In genomic region chr12:130875193-130875592, GRCh38 we compare ENCODE assay signal across 19 cellular contexts. TPM values are rescaled to one million over a fixed set of nuclear protein-coding genes. Genes with fewer than 3 reads are reported as not detected.
DNase-seq lines count a peak whose midpoint lies in the region; ATAC-seq, FAIRE-seq and TF ChIP-seq lines count a peak whose summit lies in the region.
"Had no signal": no experiment of that assay in that cellular context is flagged by ENCODE, and none has a peak within 500 bp of the region (broad histone marks: within the 10 kb centered on the region; RNA-seq: fewer than 3 reads in every experiment).

No MANE protein-coding gene starts in this region.

- peaks cover 82% of the 10 kb centered on the region for H3F3A ChIP-seq in SU-DHL-6 (ENCODE audit: insufficient read depth)

- H3K36me3 ChIP-seq in SU-DHL-6 (ENCODE audit: low read length) (peaks cover 44% of the 10 kb centered on the region), H1 (ENCODE audit: control insufficient read depth in 2 of 4, insufficient read depth in 4 of 4, low read length in 3 of 4) (peaks cover 27 to 53% (median 42%) of the 10 kb centered on the region in 4 experiments)

- H3K79me1 ChIP-seq in H1 (ENCODE audit: low read depth, low read length) = no peaks in the 10 kb centered on the region

- no peaks in the 10 kb centered on the region for H3K27me3 Mint-ChIP-seq in stimulated activated naive CD8-positive, alpha-beta T cell treated with anti-CD3 and anti-CD28 coated beads, Interleukin-15, Interleukin-2, amounts not matched to agents 100 ng/mL and 50 ng/mL, for 24 hours
- peaks cover 3 to 11% (median 8%) of the 10 kb centered on the region in 3 donors for H3K27me3 Mint-ChIP-seq in immature natural killer cell (ENCODE audit: low read depth in 3 of 3)
- H3K27me3 Mint-ChIP-seq: B cell had no signal

- H3K4me1 Mint-ChIP-seq in stimulated activated naive CD8-positive, alpha-beta T cell treated with anti-CD3 and anti-CD28 coated beads, Interleukin-15, Interleukin-2, amounts not matched to agents 100 ng/mL and 50 ng/mL, for 24 hours (ENCODE audit: low read depth) = peaks cover 74% of the 10 kb centered on the region
- H3K4me1 Mint-ChIP-seq in immature natural killer cell = peaks cover 37 to 60% of the 10 kb centered on the region in 2 donors

- no peaks in the 10 kb centered on the region for H3K9me3 Mint-ChIP-seq in stimulated activated naive CD8-positive, alpha-beta T cell treated with anti-CD3 and anti-CD28 coated beads, Interleukin-15, Interleukin-2, amounts not matched to agents 100 ng/mL and 50 ng/mL, for 24 hours
- no peaks in the 10 kb centered on the region for H3K9me3 Mint-ChIP-seq in immature natural killer cell
- H3K9me3 Mint-ChIP-seq: HFFc6 had no signal

- no peak for TF ChIP-seq CTCF in SU-DHL-6 (IDR thresholded peaks at IDR 0.05; ENCODE audit: insufficient read depth, low read length, poor library complexity, severe bottlenecking)
- TF ChIP-seq CTCF in H1 (IDR thresholded peaks at IDR 0.05; ENCODE audit: control extremely low read depth in 1 of 3, insufficient read depth in 1 of 3, low read depth in 1 of 3, low read length in 3 of 3) = no peak

- H3K27ac Mint-ChIP-seq in stimulated activated naive CD8-positive, alpha-beta T cell treated with anti-CD3 and anti-CD28 coated beads, Interleukin-15, Interleukin-2, amounts not matched to agents 100 ng/mL and 50 ng/mL, for 24 hours = no peak overlapping the region
- H3K27ac Mint-ChIP-seq in immature natural killer cell = no peak overlapping the region

- no peak for DNase-seq in stimulated activated naive CD8-positive, alpha-beta T cell treated with anti-CD3 and anti-CD28 coated beads, Interleukin-15, Interleukin-2, amounts not matched to agents 100 U/mL and 50 U/mL, for 24 hours
- DNase-seq in H1 (ENCODE audit: low read depth in 1 of 2, low spot score in 2 of 2) (no peak), DMS79 treated with DMSO at 0.1 percent for 48 hours (lab: John Stamatoyannopoulos, UW) (no peak), hippocampal formation (lab: John Stamatoyannopoulos, UW) (no peak), immature natural killer cell (no peak)
- DNase-seq: activated CD8-positive, alpha-beta memory T cell treated with anti-CD3 and anti-CD28 coated beads for 24 hours; HFFc6; hypothalamus; MG63; NCI-H187; NCI-H446 treated with DMSO at 0.1 percent for 48 hours; stimulated activated CD4-positive, alpha-beta T cell treated with anti-CD3 and anti-CD28 coated beads, Interleukin-4, amount 100 ng/mL, for 24 hours; stimulated activated CD8-positive, alpha-beta memory T cell treated with anti-CD3 and anti-CD28 coated beads, Interleukin-4, amount 100 ng/mL, for 48 hours; thyroid gland had no signal

- no peak overlapping the region for H2BK120ac ChIP-seq in H1 (replicated peaks; ENCODE audit: low read depth, low read length)

- no peaks in the 10 kb centered on the region for H3K9me2 ChIP-seq in SU-DHL-6 (replicated peaks; ENCODE audit: insufficient read depth, low read length)

- H3K56ac ChIP-seq in H1 (replicated peaks; ENCODE audit: insufficient read length, low read depth, low read length) = no peak overlapping the region

- H4K20me1 ChIP-seq in SU-DHL-6 (ENCODE audit: low read depth, low read length) (peaks cover 37% of the 10 kb centered on the region), H1 (replicated peaks in 1 of 2; ENCODE audit: control insufficient read depth in 1 of 2, insufficient read depth in 2 of 2, low read length in 2 of 2) (peaks cover 7 to 9% of the 10 kb centered on the region in 2 experiments)

- H3K9me3 ChIP-seq in SU-DHL-6 (ENCODE audit: insufficient read depth, low read length) = no peaks in the 10 kb centered on the region
- no peaks in the 10 kb centered on the region for H3K9me3 ChIP-seq in H1 (ENCODE audit: insufficient read depth in 2 of 2, low read depth in 1 of 2, low read length in 1 of 2)
- H3K9me3 ChIP-seq: MG63, thyroid gland had no signal

- no peak for FAIRE-seq in H1 (lab: Jason Lieb, UNC)

- no peak overlapping the region for H4K91ac ChIP-seq in H1 (replicated peaks; ENCODE audit: insufficient read length, low read length)

- H2BK5ac ChIP-seq in H1 (ENCODE audit: low read depth, low read length) = no peak overlapping the region

- peaks cover 4% of the 10 kb centered on the region for H3K23me2 ChIP-seq in H1 (ENCODE audit: low read depth, low read length)

- no peak for ATAC-seq in stimulated activated naive CD8-positive, alpha-beta T cell treated with anti-CD3 and anti-CD28 coated beads, Interleukin-15, Interleukin-2, amounts not matched to agents 100 U/mL and 50 U/mL, for 24 hours

- no peak for TF ChIP-seq POLR2A in H1 (IDR thresholded peaks at IDR 0.05; ENCODE audit: control extremely low read depth in 1 of 2, low read depth in 2 of 2, low read length in 2 of 2)

- no peak for TF ChIP-seq EP300 in H1 (IDR thresholded peaks at IDR 0.05; ENCODE audit: borderline replicate concordance in 1 of 2, low read depth in 2 of 2, low read length in 2 of 2)

- no peak overlapping the region for H3K23ac ChIP-seq in H1 (ENCODE audit: insufficient read length)

- H4K5ac ChIP-seq in H1 (ENCODE audit: insufficient read length, low read depth, low read length) = no peak overlapping the region

- H3K9ac ChIP-seq in SU-DHL-6 (ENCODE audit: low read length) (no peak overlapping the region), H1 (replicated peaks in 1 of 4; ENCODE audit: extremely low read depth in 1 of 4, low read depth in 3 of 4, low read length in 3 of 4) (no peak overlapping the region)
- H3K9ac ChIP-seq: parathyroid adenoma had no signal

- no peak overlapping the region for H3K27ac ChIP-seq in SU-DHL-6 (ENCODE audit: low read depth, low read length)
- H3K27ac ChIP-seq in H1 (ENCODE audit: low read depth, low read length) = no peak overlapping the region
- H3K27ac ChIP-seq: parathyroid adenoma, SJSA1, thyroid gland had no signal

- H2BK12ac ChIP-seq in H1 (ENCODE audit: low read depth, low read length) = no peak overlapping the region

- no peak overlapping the region for H3K14ac ChIP-seq in H1 (ENCODE audit: insufficient read length)

- H3K36me3 Mint-ChIP-seq in stimulated activated naive CD8-positive, alpha-beta T cell treated with anti-CD3 and anti-CD28 coated beads, Interleukin-15, Interleukin-2, amounts not matched to agents 100 ng/mL and 50 ng/mL, for 24 hours (ENCODE audit: low read depth) = peaks cover 55% of the 10 kb centered on the region
- H3K36me3 Mint-ChIP-seq in immature natural killer cell = peaks cover 15 to 41% (median 30%) of the 10 kb centered on the region in 3 donors

- POLR2A ChIA-PET in H1 (lab: Charles Lee; ENCODE audit: partially characterized antibody) = interaction anchor here (0.6 to 8.9 kb wide), 19 partner anchors 9 to 418 kb away, joined by 3 to 86 read pairs (median 6); partner anchors contain the start of genes ADGRD1 and STX2

- CTCF ChIA-PET in H1 (lab: Charles Lee; ENCODE audit: partially characterized antibody) = no interaction called here

- TF ChIP-seq RAD21 in H1 (IDR thresholded peaks at IDR 0.05 in 1 of 2, conservative IDR thresholded peaks at IDR 0.05 in 1 of 2; ENCODE audit: low read depth in 2 of 2, low read length in 2 of 2) = no peak

- no peak overlapping the region for H3K18ac ChIP-seq in H1 (ENCODE audit: extremely low read depth, low read length)

- peak overlapping the region; percentile 100 for H3K4me3 Mint-ChIP-seq in stimulated activated naive CD8-positive, alpha-beta T cell treated with anti-CD3 and anti-CD28 coated beads, Interleukin-15, Interleukin-2, amounts not matched to agents 100 ng/mL and 50 ng/mL, for 24 hours
- H3K4me3 Mint-ChIP-seq in immature natural killer cell = no peak overlapping the region

- peak overlapping the region; percentile 78 for H3K4me2 ChIP-seq in SU-DHL-6 (ENCODE audit: low read depth, low read length, poor library complexity, severe bottlenecking)
- no peak overlapping the region; a peak in 1 of 4 replicates for H3K4me2 ChIP-seq in H1 (ENCODE audit: insufficient read depth in 1 of 2, low read depth in 2 of 2, low read length in 2 of 2)

- peaks cover 0 to 5% (median 3%) of the 10 kb centered on the region in 4 experiments; a peak in 4 of 7 replicates for H3K4me1 ChIP-seq in H1 (replicated peaks in 1 of 4; ENCODE audit: control insufficient read depth in 3 of 4, insufficient read depth in 4 of 4, low read length in 3 of 4)

- H3K4me3 ChIP-seq in SU-DHL-6 (ENCODE audit: insufficient read depth, low read length, poor library complexity, severe bottlenecking) (no peak overlapping the region), H1 (ENCODE audit: extremely low read depth in 1 of 4, insufficient read depth in 2 of 4, low read depth in 3 of 4, low read length in 4 of 4) (no peak overlapping the region)
- H3K4me3 ChIP-seq: SJSA1, thyroid gland had no signal

- H3K27me3 ChIP-seq in SU-DHL-6 (ENCODE audit: low read length) (no peaks in the 10 kb centered on the region), H1 (replicated peaks in 1 of 4; ENCODE audit: control insufficient read depth in 3 of 4, extremely low read depth in 1 of 4, insufficient read depth in 3 of 4, low read length in 3 of 4) (no peaks in the 10 kb centered on the region)
- H3K27me3 ChIP-seq: MG63, SJSA1, thyroid gland had no signal

- no peak overlapping the region for H2AFZ ChIP-seq in SU-DHL-6 (ENCODE audit: low read depth, low read length, severe bottlenecking)
- H2AFZ ChIP-seq in H1 (ENCODE audit: low read length) = no peak overlapping the region
- H2AFZ ChIP-seq: parathyroid adenoma had no signal

- 96% methylated on average over 5 of the region's 5 CpGs; no CpG with 5 or more reads in 1 of the 2 experiments for WGBS in H1 (ENCODE audit: extremely low coverage in 1 of 2, insufficient coverage in 1 of 2, insufficient read length in 1 of 2, insufficient replicate concordance in 2 of 2, low coverage in 1 of 2, low lambda C conversion rate in 2 of 2, missing lambda C conversion rate in 1 of 2), 2 experiments

- H3K79me2 ChIP-seq in SU-DHL-6 (ENCODE audit: insufficient read depth, low read length) (peaks cover 30% of the 10 kb centered on the region), H1 (ENCODE audit: control insufficient read depth in 1 of 2, insufficient read depth in 2 of 2, low read length in 2 of 2) (peaks cover 6 to 30% of the 10 kb centered on the region in 2 experiments)
- H3K79me2 ChIP-seq: parathyroid adenoma had no signal

- H3K4ac ChIP-seq in H1 (replicated peaks; ENCODE audit: insufficient read length, low read depth, low read length) = no peak overlapping the region

- H2BK15ac ChIP-seq in H1 (ENCODE audit: low read length) = no peak overlapping the region

- no peak overlapping the region for H2BK20ac ChIP-seq in H1 (ENCODE audit: low read length)

- no peak overlapping the region for H2AK5ac ChIP-seq in H1 (ENCODE audit: low read depth, low read length)

- H4K8ac ChIP-seq in H1 (ENCODE audit: extremely low read depth, insufficient read depth, low read length) = no peak overlapping the region

RNA-seq across cellular contexts. Expression of gene RAN, which starts 3.3 kb away (rescaled TPM):
- total RNA-seq in H1 (2021; fragmentation: NEBNext Ultra II Directional; extraction: Animal tissue kit (Norgen Biotek cat#: 25700)) = 2,056 and 2,064 TPM in 2 replicates
- polyA plus RNA-seq in H1 (2011; rRNA removed) = 1,559 and 2,203 TPM in 2 replicates
- polyA plus RNA-seq in H1 (2011; cell fraction: cytosol; rRNA removed) = 3,091 TPM
- 846 TPM for polyA plus RNA-seq in H1 (2011; cell fraction: nucleus; rRNA removed)
- 2,430 to 2,650 TPM (median 2,578 TPM) in 4 replicates for polyA plus RNA-seq in H1 (2012, experiment 1 of 2)
- polyA plus RNA-seq in H1 (2012, experiment 2 of 2) = 345 TPM
- 714 TPM for polyA plus RNA-seq in H1 (2013, experiment 1 of 2)
- polyA plus RNA-seq in H1 (2013, experiment 2 of 2) = 699 TPM
- polyA minus RNA-seq in H1 (2011; rRNA and poly(A)+ RNA removed) = 1,671 and 1,842 TPM in 2 replicates
- polyA minus RNA-seq in H1 (2011; cell fraction: cytosol; rRNA and poly(A)+ RNA removed) = 628 TPM
- 352 TPM for polyA minus RNA-seq in H1 (2011; cell fraction: nucleus; rRNA and poly(A)+ RNA removed)
- polyA plus RNA-seq in immature natural killer cell = 100 to 1,000 TPM; 428 to 585 (median 478) TPM

RNA-seq across cellular contexts. Expression of gene STX2, which starts 36.1 kb away (rescaled TPM):
- total RNA-seq in H1 (2021; fragmentation: NEBNext Ultra II Directional; extraction: Animal tissue kit (Norgen Biotek cat#: 25700)) = 22.0 and 26.3 TPM in 2 replicates
- polyA plus RNA-seq in H1 (2011; rRNA removed) = 13.9 and 20.0 TPM in 2 replicates
- 20.8 TPM for polyA plus RNA-seq in H1 (2011; cell fraction: cytosol; rRNA removed)
- 13.3 TPM for polyA plus RNA-seq in H1 (2011; cell fraction: nucleus; rRNA removed)
- 14.6 to 22.0 TPM (median 17.8 TPM) in 4 replicates for polyA plus RNA-seq in H1 (2012, experiment 1 of 2)
- polyA plus RNA-seq in H1 (2012, experiment 2 of 2) = 3.5 TPM
- 19.0 TPM for polyA plus RNA-seq in H1 (2013, experiment 1 of 2)
- 17.5 TPM for polyA plus RNA-seq in H1 (2013, experiment 2 of 2)
- polyA minus RNA-seq in H1 (2011; rRNA and poly(A)+ RNA removed) = 13.7 and 18.8 TPM in 2 replicates
- 8.4 TPM for polyA minus RNA-seq in H1 (2011; cell fraction: cytosol; rRNA and poly(A)+ RNA removed)
- 10.2 TPM for polyA minus RNA-seq in H1 (2011; cell fraction: nucleus; rRNA and poly(A)+ RNA removed)
- 1 to 10 TPM; 3.3 to 5.8 (median 3.6) TPM for polyA plus RNA-seq in immature natural killer cell
